In genomic region chr20:43590036-43590391, GRCh38 we compare ENCODE assay signal across 8 cellular contexts. TPM values are rescaled to one million over a fixed set of nuclear protein-coding genes. Genes with fewer than 3 reads are reported as not detected.
A peak's percentile ranks its signal among the peaks of the same experiment; 100 is the strongest.
DNase-seq lines count a peak whose midpoint lies in the region; ATAC-seq and TF ChIP-seq lines count a peak whose summit lies in the region.

No MANE protein-coding gene starts in this region.

- peak overlapping the region; percentile 92 for H3K4me3 Mint-ChIP-seq in endothelial cell (ENCODE audit: unreplicated experiment)
- H3K4me3 Mint-ChIP-seq in natural killer cell treated with Interleukin-12 subunit alpha and Interleukin-12 subunit beta and Interleukin-15 and Interleukin-18, amount 100 ng/mL, for 72 hours = peak overlapping the region; percentile 96

- no peaks in the 10 kb centered on the region for H3K9me3 ChIP-seq in A673 (ENCODE audit: low read depth, low read length, poor library complexity, severe bottlenecking)

- no peaks in the 10 kb centered on the region for H3K9me3 Mint-ChIP-seq in endothelial cell (ENCODE audit: unreplicated experiment)
- no peaks in the 10 kb centered on the region for H3K9me3 Mint-ChIP-seq in natural killer cell treated with Interleukin-12 subunit alpha and Interleukin-12 subunit beta and Interleukin-15 and Interleukin-18, amount 100 ng/mL, for 72 hours

- CTCF ChIA-PET in A673 (lab: Charles Lee) = no interaction called here

- no peaks in the 10 kb centered on the region for H3K27me3 Mint-ChIP-seq in endothelial cell (ENCODE audit: unreplicated experiment)
- H3K27me3 Mint-ChIP-seq in natural killer cell treated with Interleukin-12 subunit alpha and Interleukin-12 subunit beta and Interleukin-15 and Interleukin-18, amount 100 ng/mL, for 72 hours = peaks cover 0 to 4% of the 10 kb centered on the region in 2 donors

- intact Hi-C loops in A673 (cut with micrococcal nuclease; ENCODE audit: unreplicated experiment) = no loop called here

- no peak overlapping the region for H3K27ac Mint-ChIP-seq in endothelial cell (ENCODE audit: unreplicated experiment)
- H3K27ac Mint-ChIP-seq in natural killer cell treated with Interleukin-12 subunit alpha and Interleukin-12 subunit beta and Interleukin-15 and Interleukin-18, amount 100 ng/mL, for 72 hours = peak overlapping the region; percentile 89 to 93

- ATAC-seq in GM18511 (IDR thresholded peaks at IDR 0.05; ENCODE audit: unreplicated experiment) = peak; percentile 12
- ATAC-seq in natural killer cell treated with Interleukin-12 subunit alpha and Interleukin-12 subunit beta and Interleukin-15 and Interleukin-18, amount 100 ng/mL, for 72 hours = no peak
- ATAC-seq in GM21367 (IDR thresholded peaks at IDR 0.05; ENCODE audit: unreplicated experiment) = no peak
- ATAC-seq in HG03442 (IDR thresholded peaks at IDR 0.05; ENCODE audit: unreplicated experiment) = no peak

- no peak for DNase-seq in A673 (ENCODE audit: low spot score)
- DNase-seq in SK-N-DZ (ENCODE audit: low spot score) = peak; percentile 51
- DNase-seq in endothelial cell (ENCODE audit: low spot score) = peak; percentile 18
- no peak for DNase-seq in natural killer cell treated with Interleukin-12 subunit alpha and Interleukin-12 subunit beta and Interleukin-15 and Interleukin-18, amount 100 ng/mL, for 72 hours (ENCODE audit: low spot score)
- no peak for DNase-seq in amniotic stem cell (lab: John Stamatoyannopoulos, UW)

- TF ChIP-seq CTCF in A673 (conservative IDR thresholded peaks at IDR 0.05; ENCODE audit: low read depth, low read length) = no peak
- TF ChIP-seq CTCF in endothelial cell (IDR thresholded peaks at IDR 0.05; ENCODE audit: unreplicated experiment) = no peak

- peaks cover 9% of the 10 kb centered on the region for H3K4me1 Mint-ChIP-seq in endothelial cell (ENCODE audit: unreplicated experiment)
- H3K4me1 Mint-ChIP-seq in natural killer cell treated with Interleukin-12 subunit alpha and Interleukin-12 subunit beta and Interleukin-15 and Interleukin-18, amount 100 ng/mL, for 72 hours (ENCODE audit: low read depth in 2 of 2) = peaks cover 12 to 17% of the 10 kb centered on the region in 2 donors

- no peaks in the 10 kb centered on the region for H3K27me3 ChIP-seq in A673 (replicated peaks; ENCODE audit: insufficient read depth, low read depth, low read length, poor library complexity)

- H3K4me3 ChIP-seq in A673 (ENCODE audit: low read depth, low read length, poor library complexity, severe bottlenecking) = peak overlapping the region; percentile 88

- no peaks in the 10 kb centered on the region for H3K36me3 Mint-ChIP-seq in endothelial cell (ENCODE audit: low read depth, unreplicated experiment)
- no peaks in the 10 kb centered on the region for H3K36me3 Mint-ChIP-seq in natural killer cell treated with Interleukin-12 subunit alpha and Interleukin-12 subunit beta and Interleukin-15 and Interleukin-18, amount 100 ng/mL, for 72 hours

- peaks cover 6% of the 10 kb centered on the region for H3K4me1 ChIP-seq in A673 (ENCODE audit: insufficient read depth, low read length, poor library complexity, severe bottlenecking)

- TSS peak; percentile 89 for BruUV-seq in A673 (replicated peaks; lab: Mats Ljungman, UMichigan)

- peak overlapping the region; percentile 97 for H3K27ac ChIP-seq in A673 (ENCODE audit: low read depth, low read length, poor library complexity, severe bottlenecking)

- POLR2A ChIA-PET in A673 (lab: Charles Lee; ENCODE audit: low non-redundant PET) = interaction anchor here (0.6 kb wide), 1 partner anchor 92 kb away, joined by 3 read pairs; no protein-coding TSS in a partner anchor

- peaks cover 5% of the 10 kb centered on the region for H3K36me3 ChIP-seq in A673 (ENCODE audit: insufficient read depth, low read length, poor library complexity, severe bottlenecking)

RNA-seq across cellular contexts. Expression of gene IFT52, which starts 0.7 kb away (rescaled TPM):
- total RNA-seq in A673 (2021) (44.3 and 49.6 TPM in 2 replicates), endothelial cell (ENCODE audit: unreplicated experiment) (49.0 TPM)
- 76.9 and 79.0 TPM in 2 replicates for polyA plus RNA-seq in SK-N-DZ (2014; cell fraction: cytosol; rRNA removed)
- polyA plus RNA-seq in SK-N-DZ (2014; cell fraction: nucleus; rRNA removed) = 43.7 and 54.7 TPM in 2 replicates
- 10 to 100 TPM; 19.1 to 20.7 TPM for total RNA-seq in natural killer cell treated with Interleukin-12 subunit alpha and Interleukin-12 subunit beta and Interleukin-15 and Interleukin-18, amount 100 ng/mL, for 72 hours

RNA-seq across cellular contexts. Expression of gene SGK2, which starts 31.2 kb away (rescaled TPM):
- total RNA-seq in A673 (2021) (0.13 and 1.1 TPM in 2 replicates), endothelial cell (ENCODE audit: unreplicated experiment) (0.85 TPM)
- 2.4 and 2.5 TPM in 2 replicates for polyA plus RNA-seq in SK-N-DZ (2014; cell fraction: cytosol; rRNA removed)
- polyA plus RNA-seq in SK-N-DZ (2014; cell fraction: nucleus; rRNA removed) = 2.0 and 3.7 TPM in 2 replicates
- total RNA-seq in natural killer cell treated with Interleukin-12 subunit alpha and Interleukin-12 subunit beta and Interleukin-15 and Interleukin-18, amount 100 ng/mL, for 72 hours = 1 to 10 TPM in 1 of 2 donors, under 1 TPM in 1; 0.57 to 1.7 TPM

Comparison
In these comparisons a context has a peak if more than half of its experiments do, and no peak if none do; other contexts are left out.
1. DNase-seq: peak in SK-N-DZ (single experiment) and endothelial cell (single experiment); none in A673 (single experiment), natural killer cell treated with Interleukin-12 subunit alpha and Interleukin-12 subunit beta and Interleukin-15 and Interleukin-18, amount 100 ng/mL, for 72 hours (single experiment) and amniotic stem cell (single experiment).